ENCODE assay signal across 10 cellular contexts in the genomic region with DNA sequence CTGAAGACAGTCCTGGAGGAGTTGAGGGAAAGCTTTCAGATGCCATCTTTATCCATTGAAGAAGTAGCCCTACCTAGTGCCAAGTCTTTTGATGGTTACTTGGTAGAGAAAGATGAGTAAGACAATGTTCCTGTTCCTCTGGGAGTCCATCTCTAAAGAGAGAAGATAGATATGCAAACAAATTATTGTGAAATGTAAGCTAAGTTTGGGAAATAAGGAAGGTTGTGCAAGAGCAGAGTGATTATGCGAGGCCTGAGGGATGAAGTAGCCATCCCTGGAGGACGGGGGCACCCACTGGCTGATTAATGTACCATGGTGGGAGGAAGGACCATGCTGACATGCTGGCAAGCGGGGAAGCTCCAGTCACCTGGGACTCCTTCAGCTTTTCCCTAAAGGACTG. TPM values are rescaled to one million over a fixed set of nuclear protein-coding genes. Genes with fewer than 3 reads are reported as not detected.
DNase-seq lines count a peak whose midpoint lies in the region; ATAC-seq and TF ChIP-seq lines count a peak whose summit lies in the region.
"Had no signal": no experiment of that assay in that cellular context is flagged by ENCODE, and none has a peak within 500 bp of the region (broad histone marks: within the 10 kb centered on the region; RNA-seq: fewer than 3 reads in every experiment).

No MANE protein-coding gene starts in this region.

- peaks cover 11% of the 10 kb centered on the region for H3K27me3 Mint-ChIP-seq in activated naive CD4-positive, alpha-beta T cell treated with anti-CD3 and anti-CD28 coated beads for 36 hours (ENCODE audit: low read depth)

- H3K4me3 Mint-ChIP-seq in activated naive CD4-positive, alpha-beta T cell treated with anti-CD3 and anti-CD28 coated beads for 36 hours, result no peak overlapping the region

- no peak for TF ChIP-seq CTCF in gastrocnemius medialis (IDR thresholded peaks at IDR 0.05 in 4 of 5, conservative IDR thresholded peaks at IDR 0.05 in 1 of 5)

- no peaks in the 10 kb centered on the region for H3K27me3 ChIP-seq in gastrocnemius medialis

- DNase-seq in GM04504 (ENCODE audit: low read depth) (peak; percentile 79), SKM-1 treated with dmso at 0.1 percent for 144 hours (lab: John Stamatoyannopoulos, UW; ENCODE audit: unreplicated experiment) (peak; percentile 64), glomerular visceral epithelial cell (ENCODE audit: extremely low spot score) (peak; percentile 48), gastrocnemius medialis (peak in 1 of 2 donors; percentile 39), ureter (ENCODE audit: low spot score) (no peak), NCI-H510A (lab: John Stamatoyannopoulos, UW) (no peak)
- no peak for DNase-seq in activated naive CD4-positive, alpha-beta T cell treated with anti-CD3 and anti-CD28 coated beads for 36 hours
- DNase-seq: NCI-H774; stimulated activated CD4-positive, alpha-beta T cell treated with anti-CD3 and anti-CD28 coated beads, Interleukin-4, amount 100 ng/mL, for 1 hour had no signal

- CTCF ChIA-PET in activated naive CD4-positive, alpha-beta T cell treated with anti-CD3 and anti-CD28 coated beads for 36 hours (lab: Charles Lee), result interaction anchor here (1.6 kb wide), 1 partner anchor 48 kb away, joined by 6 read pairs; no protein-coding TSS in a partner anchor

- H3K9me3 ChIP-seq in gastrocnemius medialis, result no peaks in the 10 kb centered on the region

- no peak overlapping the region for H3K4me3 ChIP-seq in gastrocnemius medialis

- peak overlapping the region; percentile 59 to 82 (median 78) for H3K27ac ChIP-seq in gastrocnemius medialis

- H3K36me3 ChIP-seq in gastrocnemius medialis, result no peaks in the 10 kb centered on the region

- H3K4me1 ChIP-seq in gastrocnemius medialis, result peaks cover 44 to 50% of the 10 kb centered on the region in 2 donors

- no peaks in the 10 kb centered on the region for H3K9me3 Mint-ChIP-seq in activated naive CD4-positive, alpha-beta T cell treated with anti-CD3 and anti-CD28 coated beads for 36 hours

- ATAC-seq in gastrocnemius medialis (peak; percentile 69 to 78), GM19467 (IDR thresholded peaks at IDR 0.05; ENCODE audit: unreplicated experiment) (no peak)

- H3K27ac Mint-ChIP-seq in activated naive CD4-positive, alpha-beta T cell treated with anti-CD3 and anti-CD28 coated beads for 36 hours, result no peak overlapping the region

- H3K36me3 Mint-ChIP-seq in activated naive CD4-positive, alpha-beta T cell treated with anti-CD3 and anti-CD28 coated beads for 36 hours (ENCODE audit: low read depth), result no peaks in the 10 kb centered on the region

- no peak for TF ChIP-seq POLR2A in gastrocnemius medialis (IDR thresholded peaks at IDR 0.05)

- in situ Hi-C loops in gastrocnemius medialis (cut with MboI; ENCODE audit: low sequenced_read_pairs in 4 of 4), result no loop called here

- H3K4me1 Mint-ChIP-seq in activated naive CD4-positive, alpha-beta T cell treated with anti-CD3 and anti-CD28 coated beads for 36 hours (ENCODE audit: low read depth), result no peaks in the 10 kb centered on the region

- intact Hi-C loops in gastrocnemius medialis (cut with DNase I; ENCODE audit: low total_unique reads), result loop anchor here (5.0 kb wide), 3 partner anchors 47 to 128 kb away; no protein-coding TSS in a partner anchor
- intact Hi-C loops in activated naive CD4-positive, alpha-beta T cell treated with anti-CD3 and anti-CD28 coated beads for 36 hours (cut with micrococcal nuclease), result no loop called here

RNA-seq across cellular contexts. Expression of gene DTNA, which starts 1.0 kb away (rescaled TPM):
- total RNA-seq in gastrocnemius medialis (10 to 100 TPM; 38.6 to 63.9 (median 56.1) TPM), ureter (55.7 TPM)
- total RNA-seq in activated naive CD4-positive, alpha-beta T cell treated with anti-CD3 and anti-CD28 coated beads for 36 hours, result under 1 TPM; 0.27 to 0.43 TPM

Comparison
In these comparisons a context has a peak if more than half of its experiments do, and no peak if none do; other contexts are left out.
1. DNase-seq: peak in GM04504 (single experiment), SKM-1 treated with dmso at 0.1 percent for 144 hours (single experiment) and glomerular visceral epithelial cell (single experiment); none in ureter (single experiment), activated naive CD4-positive, alpha-beta T cell treated with anti-CD3 and anti-CD28 coated beads for 36 hours (single experiment) and NCI-H510A (single experiment).
2. RNA of gene DTNA, which starts 1.0 kb away (total RNA-seq): 38.6 to 63.9 TPM in gastrocnemius medialis and 55.7 TPM in ureter (single experiment); 0.27 to 0.43 TPM in activated naive CD4-positive, alpha-beta T cell treated with anti-CD3 and anti-CD28 coated beads for 36 hours; every median in the first group is over 10 times any median in the second.